In genomic region chr3:123791898-123792297, GRCh38 we compare ENCODE assay signal across 18 cellular contexts.
DNase-seq lines count a peak whose midpoint lies in the region; ATAC-seq, FAIRE-seq and TF ChIP-seq lines count a peak whose summit lies in the region.
"Had no signal": no experiment of that assay in that cellular context is flagged by ENCODE, and none has a peak within 500 bp of the region (broad histone marks: within the 10 kb centered on the region; RNA-seq: fewer than 3 reads in every experiment).

No MANE protein-coding gene starts in this region.

- peaks cover 52% of the 10 kb centered on the region for H3K4me1 Mint-ChIP-seq in astrocyte (ENCODE audit: low read depth, unreplicated experiment)
- H3K4me1 Mint-ChIP-seq: activated naive CD8-positive, alpha-beta T cell treated with anti-CD3 and anti-CD28 coated beads, Interleukin-2, amount 10 ng/mL, durations not matched to agents 7 days and 5 days; IgD-negative memory B cell had no signal

- H3K4me1 ChIP-seq in A549 (peaks cover 39% of the 10 kb centered on the region), astrocyte (ENCODE audit: insufficient read depth, low read length) (peaks cover 49% of the 10 kb centered on the region)

- peaks cover 5% of the 10 kb centered on the region for H3K79me2 ChIP-seq in astrocyte (ENCODE audit: insufficient read depth, low read length)

- H3K4me3 Mint-ChIP-seq in astrocyte (ENCODE audit: unreplicated experiment) = no peak overlapping the region
- H3K4me3 Mint-ChIP-seq: activated naive CD8-positive, alpha-beta T cell treated with anti-CD3 and anti-CD28 coated beads, Interleukin-2, amount 10 ng/mL, durations not matched to agents 7 days and 5 days; IgD-negative memory B cell; stimulated activated naive CD8-positive, alpha-beta T cell treated with anti-CD3 and anti-CD28 coated beads, Interleukin-15, Interleukin-2, amounts not matched to agents 100 ng/mL and 50 ng/mL, for 24 hours had no signal

- TF ChIP-seq POLR2A in A549 (IDR thresholded peaks at IDR 0.05; ENCODE audit: low read length) = no peak
- no peak for TF ChIP-seq POLR2A in lower leg skin (IDR thresholded peaks at IDR 0.05)

- H3K4me2 ChIP-seq in A549 = peak overlapping the region; percentile 37; the same call in 1 of the 3 replicates
- H3K4me2 ChIP-seq in astrocyte (ENCODE audit: low read length) = peak overlapping the region; percentile 24

- peak overlapping the region in 1 of 2 experiments; percentile 71; a peak in 3 of 6 replicates for H3K27ac ChIP-seq in A549
- H3K27ac ChIP-seq in astrocyte (ENCODE audit: low read depth, low read length) = peak overlapping the region; percentile 61

- no peaks in the 10 kb centered on the region for H4K20me1 ChIP-seq in astrocyte (ENCODE audit: insufficient read depth, low read length)

- no peaks in the 10 kb centered on the region for H3K9me3 ChIP-seq in A549
- no peaks in the 10 kb centered on the region for H3K9me3 ChIP-seq in astrocyte (ENCODE audit: insufficient read depth, low read depth, low read length)

- no peaks in the 10 kb centered on the region for H3K27me3 ChIP-seq in astrocyte (ENCODE audit: insufficient read depth, low read length)

- no peak overlapping the region for H3K27ac Mint-ChIP-seq in astrocyte (ENCODE audit: unreplicated experiment)
- H3K27ac Mint-ChIP-seq: activated naive CD8-positive, alpha-beta T cell treated with anti-CD3 and anti-CD28 coated beads, Interleukin-2, amount 10 ng/mL, durations not matched to agents 7 days and 5 days; IgD-negative memory B cell; stimulated activated naive CD8-positive, alpha-beta T cell treated with anti-CD3 and anti-CD28 coated beads, Interleukin-15, Interleukin-2, amounts not matched to agents 100 ng/mL and 50 ng/mL, for 24 hours had no signal

- TF ChIP-seq CTCF in A549 (IDR thresholded peaks at IDR 0.05) (no peak), astrocyte (IDR thresholded peaks at IDR 0.05; ENCODE audit: insufficient read depth, low read depth, low read length) (no peak), lower leg skin (IDR thresholded peaks at IDR 0.05) (no peak)

- TF ChIP-seq EP300 in A549 (IDR thresholded peaks at IDR 0.05) (no peak), Ishikawa (IDR thresholded peaks at IDR 0.05; ENCODE audit: borderline replicate concordance) (no peak)

- POLR2A ChIA-PET in A549 (lab: Yijun Ruan, JAX) = no interaction called here

- no peak for DNase-seq in A549 (ENCODE audit: low read depth in 1 of 2, low spot score in 1 of 2)
- peak; percentile 49 for DNase-seq in astrocyte (ENCODE audit: low read depth)
- peak in 1 of 2 donors; percentile 53 for DNase-seq in left colon
- no peak for DNase-seq in NAMALWA (ENCODE audit: low spot score)
- DNase-seq in lower leg skin (ENCODE audit: low spot score in 2 of 2) = no peak
- DNase-seq in HK-2 (ENCODE audit: unreplicated experiment) = no peak
- DNase-seq: activated naive CD8-positive, alpha-beta T cell treated with anti-CD3 and anti-CD28 coated beads, Interleukin-2, amount 10 ng/mL, durations not matched to agents 7 days and 5 days; activated T-cell treated with anti-CD3 and anti-CD28 coated beads, Interleukin-2, amount 50 U/mL, for 48 hours; Calu3; cerebellar nuclear complex; NCI-H1694 treated with DMSO at 0.1 percent for 48 hours; NCI-H69; Right ventricle myocardium superior had no signal

- peaks cover 18% of the 10 kb centered on the region for H3K36me3 ChIP-seq in astrocyte (ENCODE audit: insufficient read depth, low read length)

- CTCF ChIA-PET in A549 (lab: Yijun Ruan, JAX) = interaction anchor here (0.6 to 1.6 kb wide), 2 partner anchors 22 to 27 kb away, joined by 3 read pairs; no protein-coding TSS in a partner anchor

- FAIRE-seq in A549 (lab: Jason Lieb, UNC) (no peak), astrocyte (lab: Jason Lieb, UNC) (no peak)
- FAIRE-seq: small intestine had no signal

- intact Hi-C loops in left colon (cut with DNase I, micrococcal nuclease) (no loop called here), lower leg skin (cut with DNase I; ENCODE audit: low total_unique reads) (no loop called here)

- TF ChIP-seq RAD21 in A549 (conservative IDR thresholded peaks at IDR 0.05 in 1 of 2, IDR thresholded peaks at IDR 0.05 in 1 of 2) (no peak), Ishikawa (IDR thresholded peaks at IDR 0.05; ENCODE audit: low read depth) (no peak)

- H3K36me3 Mint-ChIP-seq in astrocyte (ENCODE audit: low read depth, unreplicated experiment) = peaks cover 3% of the 10 kb centered on the region
- H3K36me3 Mint-ChIP-seq: activated naive CD8-positive, alpha-beta T cell treated with anti-CD3 and anti-CD28 coated beads, Interleukin-2, amount 10 ng/mL, durations not matched to agents 7 days and 5 days; IgD-negative memory B cell had no signal

- no peaks in the 10 kb centered on the region for H3K27me3 Mint-ChIP-seq in astrocyte (ENCODE audit: low read depth, unreplicated experiment)

- no peak overlapping the region for H3K9ac ChIP-seq in astrocyte (ENCODE audit: low read length)

- no peaks in the 10 kb centered on the region for H3K9me3 Mint-ChIP-seq in astrocyte (ENCODE audit: unreplicated experiment)
- H3K9me3 Mint-ChIP-seq: activated naive CD8-positive, alpha-beta T cell treated with anti-CD3 and anti-CD28 coated beads, Interleukin-2, amount 10 ng/mL, durations not matched to agents 7 days and 5 days; stimulated activated naive CD8-positive, alpha-beta T cell treated with anti-CD3 and anti-CD28 coated beads, Interleukin-15, Interleukin-2, amounts not matched to agents 100 ng/mL and 50 ng/mL, for 24 hours had no signal

- ATAC-seq in A549 (no peak), left colon (peak; percentile 22), HG03108 (IDR thresholded peaks at IDR 0.05; ENCODE audit: unreplicated experiment) (no peak)

- H3K4me3 ChIP-seq in A549 (no peak overlapping the region), astrocyte (ENCODE audit: insufficient read depth, low read depth, low read length) (no peak overlapping the region), lower leg skin (ENCODE audit: low read depth, poor library complexity, severe bottlenecking) (no peak overlapping the region)

- H2AFZ ChIP-seq in astrocyte (ENCODE audit: low read depth, low read length) = no peak overlapping the region

- WGBS in A549 (ENCODE audit: missing lambda C conversion rate) = 55% methylated on average over 3 of the region's 3 CpGs
- WGBS in lower leg skin, 2 donors = 66 to 68% methylated on average over 3 of the region's 3 CpGs

TF ChIP-seq in A549, 52 proteins besides CTCF, POLR2A, EP300 and RAD21 (continues in another document):
- no peak for TF ChIP-seq SREBF2 (IDR thresholded peaks at IDR 0.05)
- TF ChIP-seq POLR2AphosphoS2 (conservative IDR thresholded peaks at IDR 0.05; ENCODE audit: low read length) = no peak
- no peak for TF ChIP-seq USF2 (IDR thresholded peaks at IDR 0.05)
- TF ChIP-seq RARB (CRISPR knock-in tag; IDR thresholded peaks at IDR 0.05) = no peak
- TF ChIP-seq JUNB (IDR thresholded peaks at IDR 0.05) = no peak
- no peak for TF ChIP-seq HES2 (IDR thresholded peaks at IDR 0.05)
- no peak for TF ChIP-seq JUN (IDR thresholded peaks at IDR 0.05)
- TF ChIP-seq E2F6 (IDR thresholded peaks at IDR 0.05; ENCODE audit: borderline replicate concordance, low read depth) = no peak
- TF ChIP-seq MAFK (IDR thresholded peaks at IDR 0.05; ENCODE audit: partially characterized antibody) = no peak
- no peak for TF ChIP-seq HEYL (CRISPR knock-in tag; IDR thresholded peaks at IDR 0.05)

TF ChIP-seq in Ishikawa, 13 proteins besides CTCF, POLR2A, EP300 and RAD21:
- no peak for TF ChIP-seq REST (IDR thresholded peaks at IDR 0.05; ENCODE audit: low read depth)
- TF ChIP-seq YY1 (IDR thresholded peaks at IDR 0.05; ENCODE audit: low read depth) = no peak
- TF ChIP-seq EGR1 (IDR thresholded peaks at IDR 0.05) = no peak
- TF ChIP-seq NFIC (IDR thresholded peaks at IDR 0.05) = peak; percentile 45; the same call in 1 of the 2 replicates
